16 cellular contexts compared by ENCODE assay signal in the genomic region with DNA sequence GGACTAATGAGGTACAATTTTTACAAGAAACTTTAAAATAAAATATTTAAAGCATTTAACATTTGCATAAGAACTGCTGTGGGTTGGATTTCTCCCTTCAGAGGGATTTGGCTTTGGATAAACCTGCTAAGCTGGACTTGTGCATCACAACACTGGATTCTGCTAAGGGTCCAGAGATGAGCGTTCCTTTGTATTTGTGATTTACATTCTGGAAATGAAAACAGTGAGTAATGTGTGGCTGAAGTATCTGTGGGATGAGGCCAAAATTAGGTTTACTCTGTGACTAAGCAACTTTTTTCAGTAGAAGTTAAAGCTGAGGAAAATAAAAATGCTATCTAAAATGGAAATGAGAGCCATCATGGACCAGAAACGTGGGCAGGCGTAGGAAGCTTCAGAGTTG.
A peak's percentile ranks its signal among the peaks of the same experiment; 100 is the strongest.
DNase-seq lines count a peak whose midpoint lies in the region; ATAC-seq and TF ChIP-seq lines count a peak whose summit lies in the region.
"Had no signal": no experiment of that assay in that cellular context is flagged by ENCODE, and none has a peak within 500 bp of the region (broad histone marks: within the 10 kb centered on the region; RNA-seq: fewer than 3 reads in every experiment).

No MANE protein-coding gene starts in this region.

- ATAC-seq in HG02981 (IDR thresholded peaks at IDR 0.05; ENCODE audit: unreplicated experiment) (no peak), HG02623 (IDR thresholded peaks at IDR 0.05; ENCODE audit: unreplicated experiment) (no peak)
- ATAC-seq: pancreas had no signal

- WGBS in prostate gland, result 43% methylated on average over 3 of the region's 3 CpGs

- no peak for TF ChIP-seq POLR2A in prostate gland (IDR thresholded peaks at IDR 0.05)

- H3K4me3 ChIP-seq in AG09309 (ENCODE audit: control insufficient read depth, low read depth, low read length) (no peak overlapping the region), astrocyte of the spinal cord (ENCODE audit: low read depth, low read length) (no peak overlapping the region), prostate gland (no peak overlapping the region)
- H3K4me3 ChIP-seq: colonic mucosa, esophagus squamous epithelium, pancreas, Peyer's patch had no signal

- intact Hi-C loops in prostate gland (cut with DNase I), result no loop called here

- H3K9me3 ChIP-seq in prostate gland, result no peaks in the 10 kb centered on the region
- H3K9me3 ChIP-seq: BE2C, colonic mucosa, esophagus squamous epithelium, pancreas, Peyer's patch had no signal

- H3K27ac ChIP-seq in prostate gland, result no peak overlapping the region
- H3K27ac ChIP-seq: colonic mucosa, esophagus squamous epithelium, pancreas, Peyer's patch had no signal

- DNase-seq in AG09309 (ENCODE audit: low read depth) (peak; percentile 11), HS-5 (ENCODE audit: low read depth) (peak; percentile 24), astrocyte of the spinal cord (ENCODE audit: low read depth, low spot score) (peak; percentile 81), iris pigment epithelial cell (ENCODE audit: low read depth) (peak; percentile 69), prostate gland (ENCODE audit: low spot score) (no peak)
- no peak for DNase-seq in activated CD4-positive, CD25-positive, alpha-beta regulatory T cell treated with anti-CD3 and anti-CD28 coated beads, Interleukin-2, amount 50 U/mL, for 72 hours
- DNase-seq: activated CD4-positive, CD25-positive, alpha-beta regulatory T cell; BE2C; colonic mucosa; DMS79; esophagus squamous epithelium; NCI-H1105 treated with DMSO at 0.1 percent for 48 hours; pancreas; Peyer's patch had no signal

- H3K27me3 ChIP-seq in prostate gland (replicated peaks; ENCODE audit: insufficient read depth), result no peaks in the 10 kb centered on the region
- H3K27me3 ChIP-seq: BE2C, colonic mucosa, esophagus squamous epithelium, pancreas, Peyer's patch had no signal

- no peaks in the 10 kb centered on the region for H3K36me3 ChIP-seq in prostate gland
- H3K36me3 ChIP-seq: BE2C, colonic mucosa, esophagus squamous epithelium, pancreas, Peyer's patch had no signal

- in situ Hi-C loops in astrocyte of the spinal cord (cut with HindIII; ENCODE audit: low sequenced_read_pairs), result no loop called here

- H3K4me1 ChIP-seq in prostate gland (replicated peaks), result no peaks in the 10 kb centered on the region
- H3K4me1 ChIP-seq: colonic mucosa, esophagus squamous epithelium, pancreas, Peyer's patch had no signal

- TF ChIP-seq CTCF in AG09309 (IDR thresholded peaks at IDR 0.05; ENCODE audit: control insufficient read depth, insufficient read depth, low read depth, low read length, missing control alignments) (no peak), astrocyte of the spinal cord (IDR thresholded peaks at IDR 0.05; ENCODE audit: low read depth, low read length) (no peak), prostate gland (IDR thresholded peaks at IDR 0.05) (no peak)

Comparison
In these comparisons a context has a peak if more than half of its experiments do, and no peak if none do; other contexts are left out.
1. DNase-seq: peak in AG09309 (single experiment), HS-5 (single experiment), astrocyte of the spinal cord (single experiment) and iris pigment epithelial cell (single experiment); none in activated CD4-positive, CD25-positive, alpha-beta regulatory T cell treated with anti-CD3 and anti-CD28 coated beads, Interleukin-2, amount 50 U/mL, for 72 hours (single experiment) and prostate gland (single experiment).